ENCODE assay signal across 9 cellular contexts in genomic region chr15:40282870-40283614, GRCh38.
DNase-seq lines count a peak whose midpoint lies in the region; TF ChIP-seq lines count a peak whose summit lies in the region.
"Had no signal": no experiment of that assay in that cellular context is flagged by ENCODE, and none has a peak within 500 bp of the region (broad histone marks: within the 10 kb centered on the region; RNA-seq: fewer than 3 reads in every experiment).

TSS of gene ANKRD63 (minus strand) at chr15:40283064. CDS start at chr15:40282586, 478 bp downstream.

- no peaks in the 10 kb centered on the region for H3K4me1 Mint-ChIP-seq in activated naive CD4-positive, alpha-beta T cell treated with anti-CD3 and anti-CD28 coated beads, Interleukin-2, amount 50 U/mL, for 24 hours

- H3K36me3 ChIP-seq in iPS DF 6.9 (ENCODE audit: control insufficient read depth, insufficient read depth, low read length) = no peaks in the 10 kb centered on the region

- H3K27me3 Mint-ChIP-seq in activated naive CD4-positive, alpha-beta T cell treated with anti-CD3 and anti-CD28 coated beads, Interleukin-2, amount 50 U/mL, for 24 hours = peaks cover 11% of the 10 kb centered on the region

- H3K27ac ChIP-seq in iPS DF 6.9 (ENCODE audit: low read length) (no peak within 1 kb of the TSS), RWPE1 (no peak within 1 kb of the TSS)
- H3K27ac ChIP-seq: 22Rv1 had no signal

- peaks cover 36% of the 10 kb centered on the region for H3K27me3 ChIP-seq in iPS DF 6.9 (ENCODE audit: control insufficient read depth, insufficient read depth, low read length)

- TF ChIP-seq CTCF in RWPE1 (conservative IDR thresholded peaks at IDR 0.05; ENCODE audit: low read depth) = no peak

- H3K9me3 Mint-ChIP-seq in activated naive CD4-positive, alpha-beta T cell treated with anti-CD3 and anti-CD28 coated beads, Interleukin-2, amount 50 U/mL, for 24 hours = no peaks in the 10 kb centered on the region

- DNase-seq in DMS 273 (lab: John Stamatoyannopoulos, UW; ENCODE audit: unreplicated experiment) (peak; percentile 72), DMS 273 treated with DMSO at 0.1 percent for 48 hours (lab: John Stamatoyannopoulos, UW) (no peak), NCI-H69 (lab: John Stamatoyannopoulos, UW) (peak; percentile 75), iPS DF 6.9 (ENCODE audit: low read depth, low spot score) (no peak), NK-92 (lab: John Stamatoyannopoulos, UW; ENCODE audit: unreplicated experiment) (no peak), RWPE1 (ENCODE audit: low spot score) (no peak)
- DNase-seq in stimulated activated CD4-positive, alpha-beta T cell treated with anti-CD3 and anti-CD28 coated beads, Interleukin-4, amount 100 ng/mL, for 24 hours = peak; percentile 33

- H3K4me3 ChIP-seq in iPS DF 6.9 (ENCODE audit: low read length) = peak within 1 kb of the TSS; percentile 19; the same call in 1 of the 2 replicates

- CTCF ChIA-PET in RWPE1 (lab: Yijun Ruan, JAX) = interaction anchor here (0.6 to 1.0 kb wide), 4 partner anchors 9 to 57 kb away, joined by 3 to 10 read pairs (median 4); partner anchors contain the start of gene CCDC9B

- H3K4me3 Mint-ChIP-seq in activated naive CD4-positive, alpha-beta T cell treated with anti-CD3 and anti-CD28 coated beads, Interleukin-2, amount 50 U/mL, for 24 hours = peak within 1 kb of the TSS; percentile 71

- peaks cover 1% of the 10 kb centered on the region; the same call in 1 of the 2 replicates for H3K4me1 ChIP-seq in iPS DF 6.9 (ENCODE audit: control insufficient read depth, insufficient read depth, low read length)

- POLR2A ChIA-PET in RWPE1 (lab: Yijun Ruan, JAX; ENCODE audit: low non-redundant PET) = no interaction called here

- no peak within 1 kb of the TSS for H3K27ac Mint-ChIP-seq in activated naive CD4-positive, alpha-beta T cell treated with anti-CD3 and anti-CD28 coated beads, Interleukin-2, amount 50 U/mL, for 24 hours

- WGBS in iPS DF 6.9 (ENCODE audit: insufficient coverage, insufficient read length) = no CpG with 5 or more reads among the region's 76 CpGs

- H3K36me3 Mint-ChIP-seq in activated naive CD4-positive, alpha-beta T cell treated with anti-CD3 and anti-CD28 coated beads, Interleukin-2, amount 50 U/mL, for 24 hours = no peaks in the 10 kb centered on the region

- H3K9me3 ChIP-seq in iPS DF 6.9 (ENCODE audit: control insufficient read depth, insufficient read depth, low read length) = no peaks in the 10 kb centered on the region

Comparison
In these comparisons a context has a peak if more than half of its experiments do, and no peak if none do; other contexts are left out.
1. DNase-seq: peak in DMS 273 (single experiment), NCI-H69 (single experiment) and stimulated activated CD4-positive, alpha-beta T cell treated with anti-CD3 and anti-CD28 coated beads, Interleukin-4, amount 100 ng/mL, for 24 hours (single experiment); none in DMS 273 treated with DMSO at 0.1 percent for 48 hours (single experiment), iPS DF 6.9 (single experiment), NK-92 (single experiment) and RWPE1 (single experiment).